Comparison of ENCODE assay signal across 21 cellular contexts in the genomic region with DNA sequence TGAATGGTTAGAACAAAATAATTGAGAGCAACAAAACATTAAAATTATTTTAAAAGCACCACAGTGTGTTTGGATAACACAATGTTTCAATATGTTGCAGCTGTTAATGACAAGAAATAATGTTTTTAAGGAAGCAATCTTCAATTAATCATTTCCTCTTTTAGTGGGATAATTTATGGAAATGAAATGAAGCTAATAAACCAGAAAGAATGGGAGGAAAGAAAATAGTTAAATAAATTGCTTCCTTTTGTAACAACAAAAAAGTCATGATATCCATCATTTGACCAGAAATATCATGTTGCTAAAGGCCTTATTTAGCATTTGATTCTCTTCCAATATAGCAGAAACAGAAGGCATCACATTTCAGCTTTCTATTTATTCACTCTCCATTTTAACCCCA.
"Had no signal": no experiment of that assay in that cellular context is flagged by ENCODE, and none has a peak within 500 bp of the region (broad histone marks: within the 10 kb centered on the region; RNA-seq: fewer than 3 reads in every experiment).

No MANE protein-coding gene starts in this region.

- H3K9me3 Mint-ChIP-seq: endodermal cell; memory B cell; naive thymus-derived CD4-positive, alpha-beta T cell had no signal

- H3K27me3 Mint-ChIP-seq: memory B cell had no signal

- DNase-seq: colonic mucosa; effector CD4-positive, alpha-beta T cell; endodermal cell; foreskin fibroblast; glutamatergic neuron; left ventricle myocardium inferior; lower lobe of right lung; naive thymus-derived CD4-positive, alpha-beta T cell; psoas muscle; retina; right lobe of liver; stimulated activated CD4-positive, alpha-beta T cell treated with anti-CD3 and anti-CD28 coated beads, Interleukin-2, amount 100 ng/mL, for 24 hours; stimulated activated naive CD4-positive, alpha-beta T cell; stomach; substantia nigra; transverse colon had no signal

- H3K9me3 ChIP-seq: colonic mucosa, gastroesophageal sphincter, left ventricle myocardium inferior, lower lobe of right lung, neutrophil, psoas muscle, right lobe of liver, stomach, thoracic aorta, transverse colon had no signal

- FAIRE-seq: keratinocyte had no signal

- H3K4me1 Mint-ChIP-seq: endodermal cell; memory B cell; naive thymus-derived CD4-positive, alpha-beta T cell had no signal

- H3K27ac ChIP-seq: colonic mucosa, gastroesophageal sphincter, left ventricle myocardium inferior, lower lobe of right lung, neutrophil, psoas muscle, right lobe of liver, stomach, thoracic aorta, transverse colon had no signal

- H3K36me3 Mint-ChIP-seq: memory B cell; naive thymus-derived CD4-positive, alpha-beta T cell had no signal

- H3K4me1 ChIP-seq: colonic mucosa, gastroesophageal sphincter, left ventricle myocardium inferior, lower lobe of right lung, psoas muscle, right lobe of liver, stomach, transverse colon had no signal

- H3K36me3 ChIP-seq: colonic mucosa, left ventricle myocardium inferior, lower lobe of right lung, neutrophil, right lobe of liver, stomach, thoracic aorta, transverse colon had no signal

- H3K27me3 ChIP-seq: colonic mucosa, gastroesophageal sphincter, neutrophil, right lobe of liver, stomach, transverse colon had no signal

- ATAC-seq: gastroesophageal sphincter; lower lobe of right lung; naive thymus-derived CD4-positive, alpha-beta T cell; psoas muscle; right lobe of liver had no signal

- H3K4me3 ChIP-seq: colonic mucosa, gastroesophageal sphincter, left ventricle myocardium inferior, lower lobe of right lung, psoas muscle, right lobe of liver, stomach, thoracic aorta, transverse colon had no signal

- H3K27ac Mint-ChIP-seq: endodermal cell; memory B cell; naive thymus-derived CD4-positive, alpha-beta T cell had no signal

- H3K4me3 Mint-ChIP-seq: endodermal cell; memory B cell; naive thymus-derived CD4-positive, alpha-beta T cell had no signal
